Comparison of ENCODE assay signal across 10 cellular contexts in genomic region chr7:66522518-66522917, GRCh38.
DNase-seq lines count a peak whose midpoint lies in the region; ATAC-seq and TF ChIP-seq lines count a peak whose summit lies in the region.
"Had no signal": no experiment of that assay in that cellular context is flagged by ENCODE, and none has a peak within 500 bp of the region (broad histone marks: within the 10 kb centered on the region; RNA-seq: fewer than 3 reads in every experiment).

No MANE protein-coding gene starts in this region.

- H3K27ac ChIP-seq in DND-41 (ENCODE audit: low read length), result no peak overlapping the region
- H3K27ac ChIP-seq in HCT116 (ENCODE audit: low read depth, low read length), result no peak overlapping the region
- no peak overlapping the region for H3K27ac ChIP-seq in left lung
- H3K27ac ChIP-seq: skin epidermis had no signal

- DNase-seq in DND-41, result peak; percentile 24
- no peak for DNase-seq in HCT116 (ENCODE audit: low read depth, low spot score)
- peak; percentile 32 for DNase-seq in activated CD4-positive, alpha-beta memory T cell treated with anti-CD3 and anti-CD28 coated beads for 36 hours
- DNase-seq in left lung, result no peak
- no peak for DNase-seq in activated effector memory CD4-positive, alpha-beta T cell treated with Interleukin-2 at 50 U/mL for 16 hours
- DNase-seq: activated T-cell treated with anti-CD3 and anti-CD28 coated beads for 4 hours, NCI-H187 had no signal

- H3K27ac Mint-ChIP-seq in activated CD4-positive, alpha-beta memory T cell treated with anti-CD3 and anti-CD28 coated beads for 36 hours, result no peak overlapping the region

- TF ChIP-seq CTCF in DND-41 (IDR thresholded peaks at IDR 0.05; ENCODE audit: borderline replicate concordance, extremely low read depth, low read length, poor library complexity, severe bottlenecking), result peak; percentile 68
- peak; percentile 37 to 67 (median 55); a peak in 5 of 6 replicates for TF ChIP-seq CTCF in HCT116 (IDR thresholded peaks at IDR 0.05 in 2 of 3, conservative IDR thresholded peaks at IDR 0.05 in 1 of 3; ENCODE audit: borderline replicate concordance in 1 of 3, insufficient read depth in 1 of 3, low read depth in 2 of 3, low read length in 2 of 3)
- no peak for TF ChIP-seq CTCF in left lung (IDR thresholded peaks at IDR 0.05)

- no TSS peak for BruUV-seq in HCT116 (replicated peaks; lab: Mats Ljungman, UMichigan)

- POLR2A ChIA-PET in HCT116 (lab: Charles Lee), result no interaction called here
- POLR2A ChIA-PET in activated CD4-positive, alpha-beta memory T cell treated with anti-CD3 and anti-CD28 coated beads for 36 hours (lab: Charles Lee), result interaction anchor here (0.5 kb wide), 1 partner anchor 120 kb away, joined by 3 read pairs; no protein-coding TSS in a partner anchor

- no peak overlapping the region for H3K4me3 ChIP-seq in DND-41 (ENCODE audit: low read depth in 1 of 2, low read length in 2 of 2)
- H3K4me3 ChIP-seq in HCT116 (replicated peaks in 1 of 2; ENCODE audit: low read depth in 1 of 2, low read length in 2 of 2), result no peak overlapping the region
- H3K4me3 ChIP-seq in left lung, result no peak overlapping the region
- H3K4me3 ChIP-seq: skin epidermis had no signal

- H2AFZ ChIP-seq in DND-41 (ENCODE audit: low read depth, low read length) (no peak overlapping the region), HCT116 (ENCODE audit: low read depth, low read length, poor library complexity, severe bottlenecking) (no peak overlapping the region)

- intact Hi-C loops in HCT116 (cut with micrococcal nuclease) (no loop called here), left lung (cut with DNase I) (no loop called here)
- intact Hi-C loops in activated CD4-positive, alpha-beta memory T cell treated with anti-CD3 and anti-CD28 coated beads for 36 hours (cut with micrococcal nuclease), result no loop called here

- H3K9me2 ChIP-seq in HCT116 (ENCODE audit: insufficient read depth), result no peaks in the 10 kb centered on the region

- H3K9me3 ChIP-seq in DND-41 (ENCODE audit: insufficient read depth, low read length, severe bottlenecking), result no peaks in the 10 kb centered on the region
- no peaks in the 10 kb centered on the region for H3K9me3 ChIP-seq in HCT116 (ENCODE audit: control insufficient read depth in 1 of 2, insufficient read depth in 1 of 2, low read depth in 1 of 2, low read length in 2 of 2)
- H3K9me3 ChIP-seq in left lung, result no peaks in the 10 kb centered on the region

- peak; percentile 75 for TF ChIP-seq RAD21 in HCT116 (IDR thresholded peaks at IDR 0.05; ENCODE audit: low read depth)

- H3K9me3 Mint-ChIP-seq in activated CD4-positive, alpha-beta memory T cell treated with anti-CD3 and anti-CD28 coated beads for 36 hours, result no peaks in the 10 kb centered on the region

- RAD21 ChIA-PET in HCT116 (lab: Charles Lee; ENCODE audit: low non-redundant PET in 1 of 2, low total read pairs in 2 of 2, uncharacterized antibody in 2 of 2, unreplicated experiment in 2 of 2), result no interaction called here

- no peaks in the 10 kb centered on the region for H3K36me3 Mint-ChIP-seq in activated CD4-positive, alpha-beta memory T cell treated with anti-CD3 and anti-CD28 coated beads for 36 hours

- no peak for TF ChIP-seq POLR2A in HCT116 (IDR thresholded peaks at IDR 0.05; ENCODE audit: borderline replicate concordance, extremely low read depth, insufficient read depth, insufficient read length)

- no peak overlapping the region for H3K4me2 ChIP-seq in DND-41 (ENCODE audit: insufficient read depth, low read length)
- no peak overlapping the region for H3K4me2 ChIP-seq in HCT116 (ENCODE audit: low read length)

- no peaks in the 10 kb centered on the region; the same call in 1 of the 2 replicates for H3K36me3 ChIP-seq in DND-41 (ENCODE audit: insufficient read depth, low read length)
- H3K36me3 ChIP-seq in HCT116 (ENCODE audit: control insufficient read depth in 1 of 2, insufficient read depth in 2 of 2, low read length in 2 of 2), result no peaks in the 10 kb centered on the region
- H3K36me3 ChIP-seq in left lung, result no peaks in the 10 kb centered on the region

- H3K27me3 Mint-ChIP-seq in activated CD4-positive, alpha-beta memory T cell treated with anti-CD3 and anti-CD28 coated beads for 36 hours, result no peaks in the 10 kb centered on the region

- H3K9ac ChIP-seq in DND-41 (ENCODE audit: low read depth, low read length), result no peak overlapping the region
- H3K9ac ChIP-seq in HCT116 (ENCODE audit: low read length), result no peak overlapping the region

- H3K79me2 ChIP-seq in DND-41 (ENCODE audit: insufficient read depth, low read length), result no peaks in the 10 kb centered on the region
- H3K79me2 ChIP-seq in HCT116 (ENCODE audit: insufficient read depth, low read length), result no peaks in the 10 kb centered on the region

- ATAC-seq in DND-41 (ENCODE audit: insufficient read depth, low read depth) (peak; percentile 61), HCT116 (peak; percentile 86), left lung (peak; percentile 67), HG02885 (IDR thresholded peaks at IDR 0.05; ENCODE audit: poor library complexity, unreplicated experiment) (no peak), HG03469 (IDR thresholded peaks at IDR 0.05; ENCODE audit: unreplicated experiment) (no peak)

- H4K20me1 ChIP-seq in DND-41 (ENCODE audit: insufficient read depth, low read length) (no peaks in the 10 kb centered on the region), HCT116 (ENCODE audit: insufficient read depth) (no peaks in the 10 kb centered on the region)

- H3K4me1 ChIP-seq in DND-41 (ENCODE audit: insufficient read depth, low read length) (no peaks in the 10 kb centered on the region), HCT116 (ENCODE audit: control insufficient read depth in 1 of 2, insufficient read depth in 2 of 2, low read length in 2 of 2) (no peaks in the 10 kb centered on the region), left lung (no peaks in the 10 kb centered on the region)

- CTCF ChIA-PET in HCT116 (lab: Charles Lee), result interaction anchor here (0.5 to 1.5 kb wide), 2 partner anchors 9 to 39 kb away, joined by 3 read pairs; no protein-coding TSS in a partner anchor
- CTCF ChIA-PET in activated CD4-positive, alpha-beta memory T cell treated with anti-CD3 and anti-CD28 coated beads for 36 hours (lab: Charles Lee), result no interaction called here

- H3K4me1 Mint-ChIP-seq in activated CD4-positive, alpha-beta memory T cell treated with anti-CD3 and anti-CD28 coated beads for 36 hours (ENCODE audit: low read depth), result no peaks in the 10 kb centered on the region

- H3K27me3 ChIP-seq in DND-41 (ENCODE audit: insufficient read depth, low read length, poor library complexity), result no peaks in the 10 kb centered on the region
- H3K27me3 ChIP-seq in HCT116 (ENCODE audit: insufficient read depth, low read length), result no peaks in the 10 kb centered on the region
- H3K27me3 ChIP-seq in left lung, result no peaks in the 10 kb centered on the region

- no peak overlapping the region for H3K4me3 Mint-ChIP-seq in activated CD4-positive, alpha-beta memory T cell treated with anti-CD3 and anti-CD28 coated beads for 36 hours

TF ChIP-seq in HCT116, 20 proteins besides CTCF, POLR2A, EP300 and RAD21 (continues in another document):
- no peak for TF ChIP-seq EZH2 (IDR thresholded peaks at IDR 0.05)
- TF ChIP-seq FOSL1 (IDR thresholded peaks at IDR 0.05; ENCODE audit: low read depth), result no peak
- no peak for TF ChIP-seq CEBPB (IDR thresholded peaks at IDR 0.05; ENCODE audit: low read depth)
- TF ChIP-seq JUND (IDR thresholded peaks at IDR 0.05), result no peak
- no peak for TF ChIP-seq CBX3 (IDR thresholded peaks at IDR 0.05; ENCODE audit: low read depth)
- no peak for TF ChIP-seq YY1 (IDR thresholded peaks at IDR 0.05; ENCODE audit: extremely low read depth, insufficient replicate concordance, low read depth, low read length)
- no peak for TF ChIP-seq ELF1 (IDR thresholded peaks at IDR 0.05; ENCODE audit: borderline replicate concordance, low read depth)
- no peak for TF ChIP-seq ZNF274 (IDR thresholded peaks at IDR 0.05; ENCODE audit: low read depth, low read length)
- no peak for TF ChIP-seq EZH2phosphoT487 (IDR thresholded peaks at IDR 0.05; ENCODE audit: borderline replicate concordance)
- no peak for TF ChIP-seq EGR1 (IDR thresholded peaks at IDR 0.05; ENCODE audit: low read depth)
- no peak for TF ChIP-seq ZBTB33 (IDR thresholded peaks at IDR 0.05; ENCODE audit: extremely low read depth, insufficient replicate concordance, low read length)

Comparison
In these comparisons a context has a peak if more than half of its experiments do, and no peak if none do; other contexts are left out.
1. ATAC-seq: peak in DND-41 (single experiment), HCT116 (single experiment) and left lung (single experiment); none in HG02885 (single experiment) and HG03469 (single experiment).
2. DNase-seq: peak in DND-41 (single experiment) and activated CD4-positive, alpha-beta memory T cell treated with anti-CD3 and anti-CD28 coated beads for 36 hours (single experiment); none in HCT116 (single experiment), left lung (0 of 2) and activated effector memory CD4-positive, alpha-beta T cell treated with Interleukin-2 at 50 U/mL for 16 hours (single experiment).
3. CTCF ChIP-seq: peak in DND-41 (single experiment) and HCT116 (3 of 3); none in left lung (0 of 2).